ENCODE assay signal across 18 cellular contexts in genomic region chr5:172143875-172144274, GRCh38. TPM values are rescaled to one million over a fixed set of nuclear protein-coding genes. Genes with fewer than 3 reads are reported as not detected.
DNase-seq lines count a peak whose midpoint lies in the region; ATAC-seq and TF ChIP-seq lines count a peak whose summit lies in the region.
"Had no signal": no experiment of that assay in that cellular context is flagged by ENCODE, and none has a peak within 500 bp of the region (broad histone marks: within the 10 kb centered on the region; RNA-seq: fewer than 3 reads in every experiment).

No MANE protein-coding gene starts in this region.

- H3K36me3 Mint-ChIP-seq in activated naive CD4-positive, alpha-beta T cell treated with anti-CD3 and anti-CD28 coated beads, Interleukin-2, amount 50 U/mL, for 24 hours, result no peaks in the 10 kb centered on the region
- H3K36me3 Mint-ChIP-seq in activated naive CD8-positive, alpha-beta T cell, result peaks cover 9% of the 10 kb centered on the region
- H3K36me3 Mint-ChIP-seq in memory B cell, result peaks cover 11% of the 10 kb centered on the region

- H3K27me3 ChIP-seq in testis (no peaks in the 10 kb centered on the region), MM.1S (replicated peaks; ENCODE audit: insufficient read depth, low read length) (no peaks in the 10 kb centered on the region)

- H3K9me2 ChIP-seq in MM.1S (replicated peaks; ENCODE audit: insufficient read depth, low read length), result no peaks in the 10 kb centered on the region

- H3K4me3 ChIP-seq in testis, result no peak overlapping the region
- no peak overlapping the region for H3K4me3 ChIP-seq in MM.1S (ENCODE audit: low read length)
- H3K4me3 ChIP-seq: PC-9, psoas muscle had no signal

- H3K9me3 Mint-ChIP-seq in activated naive CD4-positive, alpha-beta T cell treated with anti-CD3 and anti-CD28 coated beads, Interleukin-2, amount 50 U/mL, for 24 hours, result no peaks in the 10 kb centered on the region
- H3K9me3 Mint-ChIP-seq in activated naive CD8-positive, alpha-beta T cell (ENCODE audit: low read depth), result no peaks in the 10 kb centered on the region
- no peaks in the 10 kb centered on the region for H3K9me3 Mint-ChIP-seq in memory B cell

- peaks cover 97% of the 10 kb centered on the region for H3K79me2 ChIP-seq in MM.1S (ENCODE audit: low read length)

- no peaks in the 10 kb centered on the region for H3K27me3 Mint-ChIP-seq in activated naive CD4-positive, alpha-beta T cell treated with anti-CD3 and anti-CD28 coated beads, Interleukin-2, amount 50 U/mL, for 24 hours
- H3K27me3 Mint-ChIP-seq in activated naive CD8-positive, alpha-beta T cell, result no peaks in the 10 kb centered on the region
- H3K27me3 Mint-ChIP-seq in memory B cell, result no peaks in the 10 kb centered on the region

- peaks cover 54% of the 10 kb centered on the region for H3K4me1 ChIP-seq in testis
- no peaks in the 10 kb centered on the region for H3K4me1 ChIP-seq in MM.1S (ENCODE audit: low read length)

- H3K27ac ChIP-seq in testis (peak overlapping the region; percentile 31 to 50), MM.1S (ENCODE audit: low read length) (no peak overlapping the region)
- H3K27ac ChIP-seq: epithelial cell of prostate, PC-9, psoas muscle had no signal

- TF ChIP-seq POLR2A in testis (IDR thresholded peaks at IDR 0.05), result no peak

- intact Hi-C loops in testis (cut with DNase I; ENCODE audit: low total_unique reads), result no loop called here

- WGBS in testis, 2 donors, result 62 to 77% methylated on average over 6 of the region's 6 CpGs

- DNase-seq in activated naive CD4-positive, alpha-beta T cell (lab: John Stamatoyannopoulos, UW), result no peak
- DNase-seq in memory B cell (ENCODE audit: low spot score in 2 of 2) (no peak), testis (no peak), MM.1S (no peak)
- DNase-seq: ACHN, cerebellar nuclear complex, kidney, NCI-H446 treated with DMSO at 0.1 percent for 48 hours, PC-9, psoas muscle had no signal

- no peak for ATAC-seq in memory B cell (ENCODE audit: low read depth)
- no peak for ATAC-seq in HG03025 (IDR thresholded peaks at IDR 0.05; ENCODE audit: low FRiP score, unreplicated experiment)
- no peak for ATAC-seq in HG03108 (IDR thresholded peaks at IDR 0.05; ENCODE audit: unreplicated experiment)
- ATAC-seq: psoas muscle had no signal

- no peak overlapping the region for H3K4me3 Mint-ChIP-seq in activated naive CD4-positive, alpha-beta T cell treated with anti-CD3 and anti-CD28 coated beads, Interleukin-2, amount 50 U/mL, for 24 hours
- peak overlapping the region; percentile 35 for H3K4me3 Mint-ChIP-seq in activated naive CD8-positive, alpha-beta T cell
- H3K4me3 Mint-ChIP-seq in memory B cell, result no peak overlapping the region

- H3K9me3 ChIP-seq in testis (no peaks in the 10 kb centered on the region), MM.1S (replicated peaks; ENCODE audit: insufficient read depth, low read length) (no peaks in the 10 kb centered on the region)
- H3K9me3 ChIP-seq: psoas muscle had no signal

- no peak for TF ChIP-seq CTCF in testis (IDR thresholded peaks at IDR 0.05)
- no peak for TF ChIP-seq CTCF in MM.1S (IDR thresholded peaks at IDR 0.05; ENCODE audit: low read length)

- no peak overlapping the region for H3K4me2 ChIP-seq in MM.1S (ENCODE audit: low read depth, low read length)
- H3K4me2 ChIP-seq: PC-9 had no signal

- peaks cover 91% of the 10 kb centered on the region for H3K4me1 Mint-ChIP-seq in activated naive CD4-positive, alpha-beta T cell treated with anti-CD3 and anti-CD28 coated beads, Interleukin-2, amount 50 U/mL, for 24 hours
- H3K4me1 Mint-ChIP-seq in activated naive CD8-positive, alpha-beta T cell (ENCODE audit: low read depth), result peaks cover 82% of the 10 kb centered on the region
- H3K4me1 Mint-ChIP-seq in memory B cell, result peaks cover 51% of the 10 kb centered on the region

- H3K36me3 ChIP-seq in testis (ENCODE audit: low read depth, missing control alignments) (no peaks in the 10 kb centered on the region), MM.1S (replicated peaks; ENCODE audit: insufficient read depth, low read length) (0 out of 2 replicates have a peak, but pooled peaks cover 2% of the 10 kb centered on the region)

- 0 out of 2 replicates have a peak, but pooled peaks cover 3% of the 10 kb centered on the region for H4K20me1 ChIP-seq in MM.1S (ENCODE audit: insufficient read depth, low read length)

- no peak overlapping the region for H3K9ac ChIP-seq in MM.1S (ENCODE audit: low read length)

- H3F3A ChIP-seq in MM.1S (ENCODE audit: insufficient read depth, low read length), result peaks cover 4% of the 10 kb centered on the region

- H3K27ac Mint-ChIP-seq in activated naive CD4-positive, alpha-beta T cell treated with anti-CD3 and anti-CD28 coated beads, Interleukin-2, amount 50 U/mL, for 24 hours, result peak overlapping the region; percentile 81
- peak overlapping the region; percentile 83 for H3K27ac Mint-ChIP-seq in activated naive CD8-positive, alpha-beta T cell
- H3K27ac Mint-ChIP-seq in memory B cell, result peak overlapping the region; percentile 88

- no peak overlapping the region for H2AFZ ChIP-seq in MM.1S (ENCODE audit: low read length)
- H2AFZ ChIP-seq: PC-9 had no signal

RNA-seq across cellular contexts. Expression of gene STK10, which starts 44.1 kb away (rescaled TPM):
- total RNA-seq in testis, result 100 to 1,000 TPM; 142 to 148 TPM
- 48.8 TPM for polyA plus RNA-seq in testis (ENCODE audit: insufficient read depth, low read depth, low replicate concordance)

RNA-seq across cellular contexts. Expression of gene EFCAB9, which starts 50.1 kb away (rescaled TPM):
- 1 to 10 TPM; 5.5 to 5.7 TPM for total RNA-seq in testis
- 11.7 TPM for polyA plus RNA-seq in testis (ENCODE audit: insufficient read depth, low read depth, low replicate concordance)
- total RNA-seq: glomerular endothelial cell, kidney, mucosa of gallbladder, PC-9, psoas muscle had no signal
- polyA plus RNA-seq: thymus had no signal
